In genomic region chr1:97138515-97139032, GRCh38 we compare ENCODE assay signal across 8 cellular contexts.
DNase-seq lines count a peak whose midpoint lies in the region; ATAC-seq and TF ChIP-seq lines count a peak whose summit lies in the region.
"Had no signal": no experiment of that assay in that cellular context is flagged by ENCODE, and none has a peak within 500 bp of the region (broad histone marks: within the 10 kb centered on the region; RNA-seq: fewer than 3 reads in every experiment).

No MANE protein-coding gene starts in this region.

- DNase-seq in Kasumi-1 (lab: John Stamatoyannopoulos, UW) = no peak
- no peak for DNase-seq in effector memory CD4-positive, alpha-beta T cell
- no peak for DNase-seq in H7

- H3K36me3 Mint-ChIP-seq in brain = no peaks in the 10 kb centered on the region

- peaks cover 0 to 4% (median 0%) of the 10 kb centered on the region in 5 experiments for H3K9me3 Mint-ChIP-seq in brain

- H3K4me1 Mint-ChIP-seq in brain = peaks cover 39% of the 10 kb centered on the region

- peak overlapping the region; percentile 58 for H3K4me2 ChIP-seq in skeletal muscle satellite cell (ENCODE audit: low read length)

- no peaks in the 10 kb centered on the region for H3K27me3 ChIP-seq in skeletal muscle satellite cell (ENCODE audit: control insufficient read depth, insufficient read depth, low read length)
- H3K27me3 ChIP-seq in effector memory CD4-positive, alpha-beta T cell (replicated peaks; ENCODE audit: control insufficient read depth, insufficient read depth, low read length, poor library complexity, severe bottlenecking) = no peaks in the 10 kb centered on the region
- H3K27me3 ChIP-seq in H7 (ENCODE audit: control insufficient read depth, insufficient read depth, low read length) = no peaks in the 10 kb centered on the region
- H3K27me3 ChIP-seq: Peyer's patch had no signal

- H3K4me1 ChIP-seq in skeletal muscle satellite cell (ENCODE audit: control insufficient read depth, insufficient read depth, low read length) = peaks cover 27% of the 10 kb centered on the region
- H3K4me1 ChIP-seq in effector memory CD4-positive, alpha-beta T cell (ENCODE audit: control insufficient read depth, insufficient read depth, low read length, poor library complexity, severe bottlenecking) = no peaks in the 10 kb centered on the region
- H3K4me1 ChIP-seq: Peyer's patch had no signal

- H3K4me3 ChIP-seq in skeletal muscle satellite cell (ENCODE audit: low read length) (no peak overlapping the region), H7 (ENCODE audit: insufficient read depth, low read depth, low read length) (no peak overlapping the region)
- H3K4me3 ChIP-seq in effector memory CD4-positive, alpha-beta T cell (ENCODE audit: insufficient read depth, low read depth, low read length, poor library complexity, severe bottlenecking) = no peak overlapping the region
- H3K4me3 ChIP-seq: Peyer's patch had no signal

- TF ChIP-seq CTCF in brain (conservative IDR thresholded peaks at IDR 0.05) = no peak

- H3K4me3 Mint-ChIP-seq in brain = peak overlapping the region in 1 of 5 experiments; percentile 5

- H3K36me3 ChIP-seq in skeletal muscle satellite cell (ENCODE audit: insufficient read depth, low read length) = no peaks in the 10 kb centered on the region
- no peaks in the 10 kb centered on the region for H3K36me3 ChIP-seq in effector memory CD4-positive, alpha-beta T cell (ENCODE audit: control insufficient read depth, insufficient read depth, low read length)
- no peaks in the 10 kb centered on the region for H3K36me3 ChIP-seq in H7 (replicated peaks; ENCODE audit: control insufficient read depth, insufficient read depth, low read length)
- H3K36me3 ChIP-seq: Peyer's patch had no signal

- H3K27ac ChIP-seq in effector memory CD4-positive, alpha-beta T cell (ENCODE audit: insufficient read depth, low read length, poor library complexity, severe bottlenecking) = no peak overlapping the region
- H3K27ac ChIP-seq: Peyer's patch had no signal

- H3K9ac ChIP-seq in skeletal muscle satellite cell (ENCODE audit: low read depth, low read length) = no peak overlapping the region

- H3K9me3 ChIP-seq in skeletal muscle satellite cell (replicated peaks; ENCODE audit: low read length) = no peaks in the 10 kb centered on the region
- no peaks in the 10 kb centered on the region for H3K9me3 ChIP-seq in effector memory CD4-positive, alpha-beta T cell (ENCODE audit: control insufficient read depth, low read length)
- H3K9me3 ChIP-seq: Peyer's patch had no signal

- H3K27ac Mint-ChIP-seq in brain = peak overlapping the region in 4 of 5 experiments; percentile 19 to 82 (median 46)

- ATAC-seq in GM19397 (IDR thresholded peaks at IDR 0.05; ENCODE audit: unreplicated experiment) (peak; percentile 33), HG03066 (IDR thresholded peaks at IDR 0.05; ENCODE audit: low read depth, unreplicated experiment) (peak; percentile 6)

- peaks cover 3% of the 10 kb centered on the region for H3K27me3 Mint-ChIP-seq in brain
